Comparison of ENCODE assay signal across 24 cellular contexts in genomic region chr5:38483788-38484398, GRCh38.
DNase-seq lines count a peak whose midpoint lies in the region; ATAC-seq and TF ChIP-seq lines count a peak whose summit lies in the region.
"Had no signal": no experiment of that assay in that cellular context is flagged by ENCODE, and none has a peak within 500 bp of the region (broad histone marks: within the 10 kb centered on the region; RNA-seq: fewer than 3 reads in every experiment).

No MANE protein-coding gene starts in this region.

- no peak overlapping the region for H3K4me3 Mint-ChIP-seq in T-helper 2 cell treated with Interferon-gamma antibody and Interleukin-4, amounts not matched to agents 5 μg/mL and 100 μg/mL, for 36 hours
- H3K4me3 Mint-ChIP-seq: activated T-cell treated with anti-CD3 and anti-CD28 coated beads, Interleukin-2, amount 50 U/mL, for 24 hours; neural crest cell; stimulated activated naive CD8-positive, alpha-beta T cell treated with anti-CD3 and anti-CD28 coated beads, Interleukin-15, amount 100 ng/mL, for 72 hours had no signal

- H3K27me3 ChIP-seq in Panc1 (ENCODE audit: control insufficient read depth, insufficient read depth, low read length), result no peaks in the 10 kb centered on the region
- H3K27me3 ChIP-seq: adrenal gland, tibial nerve had no signal

- CTCF ChIA-PET in Panc1 (lab: Charles Lee), result interaction anchor here (1.1 kb wide), 1 partner anchor 42 kb away, joined by 5 read pairs; no protein-coding TSS in a partner anchor

- peak; percentile 24 for TF ChIP-seq CTCF in Panc1 (IDR thresholded peaks at IDR 0.05)
- TF ChIP-seq CTCF in fibroblast of villous mesenchyme (IDR thresholded peaks at IDR 0.05; ENCODE audit: insufficient read depth, low read depth, low read length), result peak; percentile 32
- peak; percentile 4 for TF ChIP-seq CTCF in retinal pigment epithelial cell (conservative IDR thresholded peaks at IDR 0.05; ENCODE audit: low read depth, low read length)

- no peaks in the 10 kb centered on the region for H3K9me3 Mint-ChIP-seq in T-helper 2 cell treated with Interferon-gamma antibody and Interleukin-4, amounts not matched to agents 5 μg/mL and 100 μg/mL, for 36 hours
- H3K9me3 Mint-ChIP-seq: activated T-cell treated with anti-CD3 and anti-CD28 coated beads, Interleukin-2, amount 50 U/mL, for 24 hours; neural crest cell; stimulated activated naive CD8-positive, alpha-beta T cell treated with anti-CD3 and anti-CD28 coated beads, Interleukin-15, amount 100 ng/mL, for 72 hours had no signal

- in situ Hi-C loops in Panc1 (cut with HindIII; ENCODE audit: low pct_unique_long_range_greater_than_20kb, low sequenced_read_pairs), result no loop called here

- no peaks in the 10 kb centered on the region for H3K36me3 Mint-ChIP-seq in T-helper 2 cell treated with Interferon-gamma antibody and Interleukin-4, amounts not matched to agents 5 μg/mL and 100 μg/mL, for 36 hours (ENCODE audit: low read depth)

- no peak overlapping the region for H3K27ac Mint-ChIP-seq in T-helper 2 cell treated with Interferon-gamma antibody and Interleukin-4, amounts not matched to agents 5 μg/mL and 100 μg/mL, for 36 hours
- H3K27ac Mint-ChIP-seq: activated T-cell treated with anti-CD3 and anti-CD28 coated beads, Interleukin-2, amount 50 U/mL, for 24 hours had no signal

- H3K9me3 ChIP-seq in Panc1 (ENCODE audit: control insufficient read depth, insufficient read depth, low read depth, low read length), result no peaks in the 10 kb centered on the region
- H3K9me3 ChIP-seq: adrenal gland, mucosa of descending colon, tibial nerve had no signal

- H3K4me1 ChIP-seq in Panc1 (ENCODE audit: control insufficient read depth, insufficient read depth, low read length), result no peaks in the 10 kb centered on the region
- H3K4me1 ChIP-seq: adrenal gland, tibial nerve had no signal

- H3K27ac ChIP-seq in Panc1 (ENCODE audit: low read length), result no peak overlapping the region
- H3K27ac ChIP-seq: 22Rv1, adrenal gland, HL-60, tibial nerve had no signal

- H3K27me3 Mint-ChIP-seq in T-helper 2 cell treated with Interferon-gamma antibody and Interleukin-4, amounts not matched to agents 5 μg/mL and 100 μg/mL, for 36 hours (ENCODE audit: low read depth), result peaks cover 21% of the 10 kb centered on the region

- POLR2A ChIA-PET in Panc1 (lab: Charles Lee), result no interaction called here

- intact Hi-C loops in Panc1 (cut with micrococcal nuclease; ENCODE audit: unreplicated experiment), result no loop called here

- H3K4me1 Mint-ChIP-seq in T-helper 2 cell treated with Interferon-gamma antibody and Interleukin-4, amounts not matched to agents 5 μg/mL and 100 μg/mL, for 36 hours (ENCODE audit: low read depth), result no peaks in the 10 kb centered on the region
- H3K4me1 Mint-ChIP-seq: stimulated activated naive CD8-positive, alpha-beta T cell treated with anti-CD3 and anti-CD28 coated beads, Interleukin-15, amount 100 ng/mL, for 72 hours had no signal

- peak; percentile 75 for ATAC-seq in Panc1
- ATAC-seq: mucosa of descending colon; stimulated activated naive CD8-positive, alpha-beta T cell treated with anti-CD3 and anti-CD28 coated beads, Interleukin-15, amount 100 ng/mL, for 72 hours had no signal

- DNase-seq in NCI-H82 (lab: John Stamatoyannopoulos, UW) (peak; percentile 9), NCI-H82 treated with DMSO at 0.1 percent for 48 hours (lab: John Stamatoyannopoulos, UW; ENCODE audit: unreplicated experiment) (no peak), Panc1 (ENCODE audit: low read depth, low spot score) (no peak), fibroblast of villous mesenchyme (ENCODE audit: low read depth) (no peak), retinal pigment epithelial cell (ENCODE audit: low read depth) (no peak), anterior cingulate cortex (lab: John Stamatoyannopoulos, UW) (no peak), NOMO-1 treated with DMSO at 0.1 percent for 48 hours (lab: John Stamatoyannopoulos, UW; ENCODE audit: unreplicated experiment) (no peak)
- DNase-seq in T-helper 2 cell treated with Interferon-gamma antibody and Interleukin-4, amounts not matched to agents 5 μg/mL and 100 μg/mL, for 36 hours (ENCODE audit: low spot score), result no peak
- DNase-seq: activated naive CD4-positive, alpha-beta T cell; activated T-cell treated with anti-CD3 and anti-CD28 coated beads, Interleukin-2, amount 50 U/mL, for 24 hours; adrenal gland; COR-L47; DND-41; mucosa of descending colon; NCI-H1417 treated with DMSO at 0.1 percent for 48 hours; NCI-H2107; NCI-H510A treated with DMSO at 0.1 percent for 48 hours; stimulated activated CD4-positive, alpha-beta T cell treated with anti-CD3 and anti-CD28 coated beads, Interleukin-12 subunit alpha, Interleukin-12 subunit beta, amount 100 ng/mL, for 4 hours; stimulated activated naive CD8-positive, alpha-beta T cell treated with anti-CD3 and anti-CD28 coated beads, Interleukin-15, amount 100 ng/mL, for 72 hours; T1000 had no signal

- H3K4me3 ChIP-seq in Panc1 (ENCODE audit: low read depth in 2 of 2, low read length in 2 of 2) (no peak overlapping the region), fibroblast of villous mesenchyme (ENCODE audit: low read depth, low read length) (no peak overlapping the region), retinal pigment epithelial cell (ENCODE audit: low read length) (no peak overlapping the region)
- H3K4me3 ChIP-seq: adrenal gland, mucosa of descending colon, tibial nerve had no signal

- peaks cover 5% of the 10 kb centered on the region; the same call in 1 of the 2 replicates for H3K36me3 ChIP-seq in Panc1 (ENCODE audit: control insufficient read depth, insufficient read depth, low read length)

- no TSS peak for BruUV-seq in Panc1 (replicated peaks; lab: Mats Ljungman, UMichigan)
